ENCODE assay signal across 9 cellular contexts in genomic region chr6:16206595-16207037, GRCh38. TPM values are rescaled to one million over a fixed set of nuclear protein-coding genes. Genes with fewer than 3 reads are reported as not detected.
DNase-seq lines count a peak whose midpoint lies in the region; ATAC-seq, FAIRE-seq and TF ChIP-seq lines count a peak whose summit lies in the region.
"Had no signal": no experiment of that assay in that cellular context is flagged by ENCODE, and none has a peak within 500 bp of the region (broad histone marks: within the 10 kb centered on the region; RNA-seq: fewer than 3 reads in every experiment).

No MANE protein-coding gene starts in this region.

- TF ChIP-seq EP300 in H1 (IDR thresholded peaks at IDR 0.05; ENCODE audit: borderline replicate concordance in 1 of 2, low read depth in 2 of 2, low read length in 2 of 2) = no peak

- no peaks in the 10 kb centered on the region for H3K79me1 ChIP-seq in H1 (ENCODE audit: low read depth, low read length)

- WGBS in H1 (ENCODE audit: extremely low coverage in 1 of 2, insufficient coverage in 1 of 2, insufficient read length in 1 of 2, insufficient replicate concordance in 2 of 2, low coverage in 1 of 2, low lambda C conversion rate in 2 of 2, missing lambda C conversion rate in 1 of 2), 2 experiments = 25% methylated on average over 6 of the region's 6 CpGs; no CpG with 5 or more reads in 1 of the 2 experiments

- H3K4ac ChIP-seq in H1 (replicated peaks; ENCODE audit: insufficient read length, low read depth, low read length) = no peak overlapping the region

- no peak overlapping the region for H3K56ac ChIP-seq in H1 (replicated peaks; ENCODE audit: insufficient read length, low read depth, low read length)

- H3K4me1 ChIP-seq in H1 (replicated peaks in 1 of 4; ENCODE audit: control insufficient read depth in 3 of 4, insufficient read depth in 4 of 4, low read length in 3 of 4) = no peaks in the 10 kb centered on the region

- H3K9me3 Mint-ChIP-seq in memory B cell = no peaks in the 10 kb centered on the region
- H3K9me3 Mint-ChIP-seq: T-helper 1 cell treated with Interleukin-12 subunit alpha and Interleukin-12 subunit beta and Interleukin-4 antibody, amounts not matched to agents 30 μg/mL and 1 μg/mL, for 36 hours had no signal

- H3K23me2 ChIP-seq in H1 (ENCODE audit: low read depth, low read length) = no peaks in the 10 kb centered on the region

- H3K27me3 Mint-ChIP-seq in memory B cell = peaks cover 10% of the 10 kb centered on the region

- no peak overlapping the region for H4K8ac ChIP-seq in H1 (ENCODE audit: extremely low read depth, insufficient read depth, low read length)

- TF ChIP-seq CTCF in C4-2B (conservative IDR thresholded peaks at IDR 0.05) (peak; percentile 95), VCaP (conservative IDR thresholded peaks at IDR 0.05) (peak; percentile 69), H1 (IDR thresholded peaks at IDR 0.05; ENCODE audit: control extremely low read depth in 1 of 3, insufficient read depth in 1 of 3, low read depth in 1 of 3, low read length in 3 of 3) (peak in 2 of 3 experiments; percentile 88; a peak in 3 of 4 replicates)

- H4K91ac ChIP-seq in H1 (replicated peaks; ENCODE audit: insufficient read length, low read length) = no peak overlapping the region

- H2BK120ac ChIP-seq in H1 (replicated peaks; ENCODE audit: low read depth, low read length) = no peak overlapping the region

- H3K79me2 ChIP-seq in H1 (ENCODE audit: control insufficient read depth in 1 of 2, insufficient read depth in 2 of 2, low read length in 2 of 2) = no peaks in the 10 kb centered on the region

- H3K36me3 Mint-ChIP-seq in memory B cell = no peaks in the 10 kb centered on the region

- no peak overlapping the region for H2BK15ac ChIP-seq in H1 (ENCODE audit: low read length)

- no peak overlapping the region for H3K4me3 ChIP-seq in H1 (ENCODE audit: extremely low read depth in 1 of 4, insufficient read depth in 2 of 4, low read depth in 3 of 4, low read length in 4 of 4)

- peak; percentile 76 for FAIRE-seq in H1 (lab: Jason Lieb, UNC)

- POLR2A ChIA-PET in H1 (lab: Charles Lee; ENCODE audit: partially characterized antibody) = interaction anchor here (1.4 kb wide), 1 partner anchor 10 kb away, joined by 4 read pairs; no protein-coding TSS in a partner anchor

- peaks cover 13% of the 10 kb centered on the region for H3K4me1 Mint-ChIP-seq in memory B cell

- no peak overlapping the region for H2AFZ ChIP-seq in H1 (ENCODE audit: low read length)

- H3K9ac ChIP-seq in H1 (replicated peaks in 1 of 4; ENCODE audit: extremely low read depth in 1 of 4, low read depth in 3 of 4, low read length in 3 of 4) = no peak overlapping the region

- H3K4me2 ChIP-seq in H1 (ENCODE audit: insufficient read depth in 1 of 2, low read depth in 2 of 2, low read length in 2 of 2) = no peak overlapping the region

- CTCF ChIA-PET in H1 (lab: Charles Lee; ENCODE audit: partially characterized antibody) = interaction anchor here (0.7 to 5.8 kb wide), 36 partner anchors 9 to 1048 kb away, joined by 3 to 48 read pairs (median 5); partner anchors contain the start of gene MYLIP

- no peak overlapping the region for H2BK20ac ChIP-seq in H1 (ENCODE audit: low read length)

- no peak overlapping the region for H3K14ac ChIP-seq in H1 (ENCODE audit: insufficient read length)

- ATAC-seq in memory B cell (ENCODE audit: low read depth) (no peak), GM19035 (IDR thresholded peaks at IDR 0.05; ENCODE audit: unreplicated experiment) (no peak)

- no peaks in the 10 kb centered on the region for H3K27me3 ChIP-seq in H1 (replicated peaks in 1 of 4; ENCODE audit: control insufficient read depth in 3 of 4, extremely low read depth in 1 of 4, insufficient read depth in 3 of 4, low read length in 3 of 4)

- H3K27ac ChIP-seq in C4-2B = no peak overlapping the region
- no peak overlapping the region for H3K27ac ChIP-seq in VCaP
- H3K27ac ChIP-seq in H1 (ENCODE audit: low read depth, low read length) = no peak overlapping the region

- H4K20me1 ChIP-seq in H1 (replicated peaks in 1 of 2; ENCODE audit: control insufficient read depth in 1 of 2, insufficient read depth in 2 of 2, low read length in 2 of 2) = no peaks in the 10 kb centered on the region

- TF ChIP-seq RAD21 in H1 (IDR thresholded peaks at IDR 0.05 in 1 of 2, conservative IDR thresholded peaks at IDR 0.05 in 1 of 2; ENCODE audit: low read depth in 2 of 2, low read length in 2 of 2) = peak; percentile 96 to 97

- H4K5ac ChIP-seq in H1 (ENCODE audit: insufficient read length, low read depth, low read length) = no peak overlapping the region

- TF ChIP-seq POLR2A in H1 (IDR thresholded peaks at IDR 0.05; ENCODE audit: control extremely low read depth in 1 of 2, low read depth in 2 of 2, low read length in 2 of 2) = no peak

- H3K9me3 ChIP-seq in H1 (ENCODE audit: insufficient read depth in 2 of 2, low read depth in 1 of 2, low read length in 1 of 2) = no peaks in the 10 kb centered on the region

- H2BK5ac ChIP-seq in H1 (ENCODE audit: low read depth, low read length) = no peak overlapping the region

- peak; percentile 39 for DNase-seq in GM19240 (ENCODE audit: insufficient read length, low spot score)
- DNase-seq in NCI-H2081 treated with DMSO at 0.1 percent for 48 hours (lab: John Stamatoyannopoulos, UW) = peak; percentile 35
- DNase-seq in H1 (ENCODE audit: low read depth in 1 of 2, low spot score in 2 of 2) = peak in 1 of 2 experiments; percentile 59
- DNase-seq in memory B cell (ENCODE audit: low spot score in 2 of 2) = peak; percentile 50 to 53
- peak; percentile 77 for DNase-seq in stromal cell of bone marrow (ENCODE audit: low read depth)

- peak overlapping the region; percentile 91 for H3K27ac Mint-ChIP-seq in memory B cell
- H3K27ac Mint-ChIP-seq: T-helper 1 cell treated with Interleukin-12 subunit alpha and Interleukin-12 subunit beta and Interleukin-4 antibody, amounts not matched to agents 30 μg/mL and 1 μg/mL, for 36 hours had no signal

- no peak overlapping the region for H3K18ac ChIP-seq in H1 (ENCODE audit: extremely low read depth, low read length)

- no peak overlapping the region for H2AK5ac ChIP-seq in H1 (ENCODE audit: low read depth, low read length)

- no peak overlapping the region for H2BK12ac ChIP-seq in H1 (ENCODE audit: low read depth, low read length)

- H3K36me3 ChIP-seq in H1 (ENCODE audit: control insufficient read depth in 2 of 4, insufficient read depth in 4 of 4, low read length in 3 of 4) = no peaks in the 10 kb centered on the region

- no peak overlapping the region for H3K23ac ChIP-seq in H1 (ENCODE audit: insufficient read length)

- H3K4me3 Mint-ChIP-seq in memory B cell = no peak overlapping the region
- H3K4me3 Mint-ChIP-seq: T-helper 1 cell treated with Interleukin-12 subunit alpha and Interleukin-12 subunit beta and Interleukin-4 antibody, amounts not matched to agents 30 μg/mL and 1 μg/mL, for 36 hours had no signal

TF ChIP-seq in H1, 55 proteins besides CTCF, POLR2A, EP300 and RAD21:
- TF ChIP-seq EZH2 (IDR thresholded peaks at IDR 0.05; ENCODE audit: low read depth, low read length, severe bottlenecking) = no peak
- TF ChIP-seq JUN (IDR thresholded peaks at IDR 0.05; ENCODE audit: low read depth, low read length) = no peak
- TF ChIP-seq ATF3 (IDR thresholded peaks at IDR 0.05; ENCODE audit: insufficient read depth, low read depth, low read length) = no peak
- no peak for TF ChIP-seq SP2 (IDR thresholded peaks at IDR 0.05; ENCODE audit: low read length)
- TF ChIP-seq SP1 (IDR thresholded peaks at IDR 0.05; ENCODE audit: low read depth, low read length) = no peak
- TF ChIP-seq TBP (IDR thresholded peaks at IDR 0.05; ENCODE audit: low read depth, low read length) = no peak

RNA-seq across cellular contexts. Expression of gene GMPR, which starts 31.8 kb away (rescaled TPM):
- total RNA-seq in H1 (2021; fragmentation: NEBNext Ultra II Directional; extraction: Animal tissue kit (Norgen Biotek cat#: 25700)) = 0.99 and 1.2 TPM in 2 replicates
- 1.2 and 1.7 TPM in 2 replicates for polyA plus RNA-seq in H1 (2011; rRNA removed)
- polyA plus RNA-seq in H1 (2011; cell fraction: cytosol; rRNA removed) = 1.1 TPM
- polyA plus RNA-seq in H1 (2011; cell fraction: nucleus; rRNA removed) = 0.90 TPM
- 1.1 to 1.8 TPM (median 1.3 TPM) in 4 replicates for polyA plus RNA-seq in H1 (2012, experiment 1 of 2)
- 0.94 TPM for polyA plus RNA-seq in H1 (2012, experiment 2 of 2)
- polyA plus RNA-seq in H1 (2013, experiment 1 of 2) = 2.0 TPM
- 1.9 TPM for polyA plus RNA-seq in H1 (2013, experiment 2 of 2)
- polyA minus RNA-seq in H1 (2011; rRNA and poly(A)+ RNA removed) = 0.24 and 0.57 TPM in 2 replicates
- not detected for polyA minus RNA-seq in H1 (2011; cell fraction: cytosol; rRNA and poly(A)+ RNA removed)
- polyA minus RNA-seq in H1 (2011; cell fraction: nucleus; rRNA and poly(A)+ RNA removed) = not detected
